25 cellular contexts compared by ENCODE assay signal in genomic region chr14:104851896-104852663, GRCh38. TPM values are rescaled to one million over a fixed set of nuclear protein-coding genes. Genes with fewer than 3 reads are reported as not detected.
DNase-seq lines count a peak whose midpoint lies in the region; ATAC-seq and TF ChIP-seq lines count a peak whose summit lies in the region.
"Had no signal": no experiment of that assay in that cellular context is flagged by ENCODE, and none has a peak within 500 bp of the region (broad histone marks: within the 10 kb centered on the region; RNA-seq: fewer than 3 reads in every experiment).

No MANE protein-coding gene starts in this region.

- 43 to 74% methylated on average over 4 to 8 of the region's 23 CpGs for WGBS in gastroesophageal sphincter (ENCODE audit: low coverage in 1 of 2), 2 donors

- TF ChIP-seq EP300 in gastroesophageal sphincter (IDR thresholded peaks at IDR 0.05), result no peak

- intact Hi-C loops in posterior vena cava (cut with DNase I), result no loop called here

- TF ChIP-seq POLR2A in gastroesophageal sphincter (IDR thresholded peaks at IDR 0.05), result no peak

- no peak overlapping the region for H3K27ac ChIP-seq in RWPE2 (ENCODE audit: poor library complexity, severe bottlenecking)
- no peak overlapping the region for H3K27ac ChIP-seq in gastroesophageal sphincter
- H3K27ac ChIP-seq: 22Rv1, dorsolateral prefrontal cortex, gastrocnemius medialis, tibial nerve had no signal

- H3K36me3 ChIP-seq in RWPE2 (ENCODE audit: low read depth) (no peaks in the 10 kb centered on the region), gastroesophageal sphincter (no peaks in the 10 kb centered on the region)
- H3K36me3 ChIP-seq: gastrocnemius medialis, MG63, tibial nerve had no signal

- H3K4me3 ChIP-seq in RWPE2 (ENCODE audit: severe bottlenecking), result no peak overlapping the region
- no peak overlapping the region for H3K4me3 ChIP-seq in gastroesophageal sphincter
- H3K4me3 ChIP-seq: dorsolateral prefrontal cortex, gastrocnemius medialis, K562, MG63, tibial nerve had no signal

- peak; percentile 39 for DNase-seq in NCI-H146 (lab: John Stamatoyannopoulos, UW)
- DNase-seq in NCI-H146 treated with DMSO at 0.1 percent for 48 hours (lab: John Stamatoyannopoulos, UW; ENCODE audit: unreplicated experiment), result no peak
- DNase-seq in RWPE2 (ENCODE audit: low spot score), result peak; percentile 62
- peak; percentile 38 for DNase-seq in hepatic stellate cell (ENCODE audit: low spot score)
- DNase-seq in posterior vena cava (ENCODE audit: low spot score), result peak; percentile 49
- DNase-seq in COLO668 (lab: John Stamatoyannopoulos, UW; ENCODE audit: unreplicated experiment), result no peak
- no peak for DNase-seq in AG08395 (ENCODE audit: low spot score)
- DNase-seq: activated CD4-positive, alpha-beta T cell treated with anti-CD3 and anti-CD28 coated beads for 1 hour; activated naive CD4-positive, alpha-beta T cell treated with anti-CD3 and anti-CD28 coated beads, Interleukin-2, amount 50 U/mL, for 16 hours; activated T-cell treated with anti-CD3 and anti-CD28 coated beads, Interleukin-2, amount 50 U/mL, for 24 hours; anterior cingulate cortex; DMS79 treated with DMSO at 0.1 percent for 48 hours; dorsolateral prefrontal cortex; gastrocnemius medialis; mesenchymal stem cell; MG63; NCI-H1694; occipital lobe; Right ventricle myocardium superior; stimulated activated naive CD8-positive, alpha-beta T cell treated with anti-CD3 and anti-CD28 coated beads, Interleukin-15, amount 100 ng/mL, for 72 hours had no signal

- H3K27me3 ChIP-seq in RWPE2 (ENCODE audit: insufficient read depth, poor library complexity, severe bottlenecking), result peaks cover 10% of the 10 kb centered on the region
- peaks cover 60% of the 10 kb centered on the region for H3K27me3 ChIP-seq in gastroesophageal sphincter

- H3K9me3 ChIP-seq in RWPE2 (ENCODE audit: severe bottlenecking), result no peaks in the 10 kb centered on the region
- no peaks in the 10 kb centered on the region for H3K9me3 ChIP-seq in gastroesophageal sphincter
- H3K9me3 ChIP-seq: gastrocnemius medialis, MG63, tibial nerve had no signal

- no peak for TF ChIP-seq CTCF in RWPE2 (IDR thresholded peaks at IDR 0.05; ENCODE audit: poor library complexity, severe bottlenecking)
- TF ChIP-seq CTCF in gastroesophageal sphincter (IDR thresholded peaks at IDR 0.05), result no peak

- ATAC-seq in RWPE2 (ENCODE audit: low read depth), result no peak; the same call in 2 of the 3 replicates
- no peak for ATAC-seq in gastroesophageal sphincter
- ATAC-seq: gastrocnemius medialis; K562; right cardiac atrium; stimulated activated naive CD8-positive, alpha-beta T cell treated with anti-CD3 and anti-CD28 coated beads, Interleukin-15, amount 100 ng/mL, for 72 hours had no signal

- H3K4me1 ChIP-seq in RWPE2 (ENCODE audit: insufficient read depth, poor library complexity, severe bottlenecking) (no peaks in the 10 kb centered on the region), gastroesophageal sphincter (no peaks in the 10 kb centered on the region)
- H3K4me1 ChIP-seq: gastrocnemius medialis, tibial nerve had no signal

RNA-seq across cellular contexts. Expression of gene CEP170B, which starts 13.0 kb away (rescaled TPM):
- total RNA-seq in posterior vena cava, result 10 to 100 TPM; 26.8 to 47.0 TPM
- total RNA-seq in gastroesophageal sphincter, result 10 to 100 TPM; 18.7 to 64.7 (median 25.5) TPM

RNA-seq across cellular contexts. Expression of gene ZBTB42, which starts 51.2 kb away (rescaled TPM):
- total RNA-seq in posterior vena cava (1 to 10 TPM; 3.3 to 3.8 TPM), gastroesophageal sphincter (1 to 10 TPM; 2.0 to 4.8 (median 3.2) TPM)

RNA-seq across cellular contexts. Expression of gene AKT1, which starts 56.5 kb away (rescaled TPM):
- total RNA-seq in posterior vena cava, result 100 to 1,000 TPM; 115 to 143 TPM
- total RNA-seq in gastroesophageal sphincter, result 100 to 1,000 TPM; 134 to 283 (median 143) TPM

Comparison
In these comparisons a context has a peak if more than half of its experiments do, and no peak if none do; other contexts are left out.
1. DNase-seq: peak in NCI-H146 (single experiment), RWPE2 (single experiment), hepatic stellate cell (single experiment) and posterior vena cava (single experiment); none in NCI-H146 treated with DMSO at 0.1 percent for 48 hours (single experiment), COLO668 (single experiment) and AG08395 (single experiment).